28 cellular contexts compared by ENCODE assay signal in the genomic region with DNA sequence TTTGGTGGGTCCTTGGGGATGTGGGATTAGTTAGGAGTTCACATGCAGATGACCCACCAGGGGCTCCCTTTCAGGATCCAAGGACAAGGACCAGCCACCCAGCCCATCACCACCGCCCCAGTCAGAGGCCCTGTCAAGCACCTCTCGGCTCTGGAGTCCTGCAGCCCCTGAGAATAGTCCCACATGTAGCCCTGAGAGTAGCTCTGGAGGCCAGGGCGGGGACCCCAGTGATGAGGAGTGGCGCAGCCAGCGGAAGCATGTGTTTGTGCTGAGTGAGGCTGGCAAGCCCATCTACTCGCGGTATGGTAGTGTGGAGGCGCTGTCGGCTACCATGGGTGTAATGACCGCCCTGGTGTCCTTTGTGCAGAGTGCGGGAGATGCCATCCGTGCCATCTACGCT. TPM values are rescaled to one million over a fixed set of nuclear protein-coding genes. Genes with fewer than 3 reads are reported as not detected.
A peak's percentile ranks its signal among the peaks of the same experiment; 100 is the strongest.
DNase-seq lines count a peak whose midpoint lies in the region; ATAC-seq and TF ChIP-seq lines count a peak whose summit lies in the region.
"Had no signal": no experiment of that assay in that cellular context is flagged by ENCODE, and none has a peak within 500 bp of the region (broad histone marks: within the 10 kb centered on the region; RNA-seq: fewer than 3 reads in every experiment).

No MANE protein-coding gene starts in this region.

- H3K36me3 ChIP-seq in naive thymus-derived CD4-positive, alpha-beta T cell (ENCODE audit: control insufficient read depth in 2 of 3, insufficient read depth in 3 of 3, low read length in 3 of 3) = peaks cover 0 to 57% (median 7%) of the 10 kb centered on the region in 3 experiments

- H3K27me3 Mint-ChIP-seq in activated naive CD4-positive, alpha-beta T cell treated with anti-CD3 and anti-CD28 coated beads, Interleukin-2, amount 50 U/mL, for 24 hours = no peaks in the 10 kb centered on the region
- peaks cover 0 to 2% (median 0%) of the 10 kb centered on the region in 5 donors for H3K27me3 Mint-ChIP-seq in naive thymus-derived CD4-positive, alpha-beta T cell
- no peaks in the 10 kb centered on the region for H3K27me3 Mint-ChIP-seq in type B pancreatic cell
- H3K27me3 Mint-ChIP-seq: B cell, T-cell had no signal

- H3K4me1 Mint-ChIP-seq in activated naive CD4-positive, alpha-beta T cell treated with anti-CD3 and anti-CD28 coated beads, Interleukin-2, amount 50 U/mL, for 24 hours = peaks cover 49% of the 10 kb centered on the region
- peaks cover 39 to 59% (median 47%) of the 10 kb centered on the region in 7 donors for H3K4me1 Mint-ChIP-seq in naive thymus-derived CD4-positive, alpha-beta T cell
- H3K4me1 Mint-ChIP-seq in type B pancreatic cell (ENCODE audit: unreplicated experiment) = peaks cover 32% of the 10 kb centered on the region

- H3K4me1 ChIP-seq in naive thymus-derived CD4-positive, alpha-beta T cell (ENCODE audit: control insufficient read depth in 2 of 2, insufficient read depth in 2 of 2, low read length in 2 of 2) = peaks cover 13 to 23% of the 10 kb centered on the region in 2 donors

- intact Hi-C loops in naive thymus-derived CD4-positive, alpha-beta T cell (cut with micrococcal nuclease) = loop anchor here in 1 of 2 donors (5.0 kb wide), 1 partner anchor 1731 kb away; a partner anchor contains a TSS

- H3K27ac Mint-ChIP-seq in activated naive CD4-positive, alpha-beta T cell treated with anti-CD3 and anti-CD28 coated beads, Interleukin-2, amount 50 U/mL, for 24 hours = no peak overlapping the region
- H3K27ac Mint-ChIP-seq in activated naive CD4-positive, alpha-beta T cell treated with anti-CD3 and anti-CD28 coated beads, Interleukin-2, amount 50 U/mL, for 72 hours = peak overlapping the region in 1 of 2 donors; percentile 99
- peak overlapping the region in 6 of 9 donors; percentile 10 to 100 (median 100) for H3K27ac Mint-ChIP-seq in naive thymus-derived CD4-positive, alpha-beta T cell
- no peak overlapping the region for H3K27ac Mint-ChIP-seq in type B pancreatic cell
- H3K27ac Mint-ChIP-seq: activated CD8-positive, alpha-beta T cell treated with anti-CD3 and anti-CD28 coated beads, Interleukin-2, amount 10 ng/mL, durations not matched to agents 7 days and 5 days had no signal

- peak overlapping the region; percentile 93 for H3K4me3 Mint-ChIP-seq in activated naive CD4-positive, alpha-beta T cell treated with anti-CD3 and anti-CD28 coated beads, Interleukin-2, amount 50 U/mL, for 24 hours
- H3K4me3 Mint-ChIP-seq in naive thymus-derived CD4-positive, alpha-beta T cell = peak overlapping the region; percentile 90 to 99 (median 96)
- H3K4me3 Mint-ChIP-seq in type B pancreatic cell = peak overlapping the region; percentile 95

- no peaks in the 10 kb centered on the region for H3K9me3 ChIP-seq in naive thymus-derived CD4-positive, alpha-beta T cell (ENCODE audit: control insufficient read depth in 2 of 3, low read length in 3 of 3)
- H3K9me3 ChIP-seq: lower lobe of right lung, neutrophil, psoas muscle, SJSA1, tibial nerve had no signal

- H3K27ac ChIP-seq in naive thymus-derived CD4-positive, alpha-beta T cell (ENCODE audit: low read depth, low read length) = no peak overlapping the region
- H3K27ac ChIP-seq: epithelial cell of prostate, lower lobe of right lung, neutrophil, psoas muscle, SJSA1, tibial nerve had no signal

- POLR2A ChIA-PET in naive thymus-derived CD4-positive, alpha-beta T cell (lab: Charles Lee) = interaction anchor here (1.5 kb wide), 1 partner anchor 19 kb away, joined by 5 read pairs; no protein-coding TSS in a partner anchor

- peak overlapping the region; percentile 98 for H3K4me3 ChIP-seq in NB4 (ENCODE audit: low read depth, low read length)
- H3K4me3 ChIP-seq in naive thymus-derived CD4-positive, alpha-beta T cell (ENCODE audit: low read length) = no peak overlapping the region
- H3K4me3 ChIP-seq: lower lobe of right lung, SJSA1, tibial nerve had no signal

- no peak for DNase-seq in activated naive CD4-positive, alpha-beta T cell treated with anti-CD3 and anti-CD28 coated beads, Interleukin-2, amount 50 U/mL, for 72 hours (ENCODE audit: low spot score in 2 of 2)
- DNase-seq in NB4 (ENCODE audit: low read depth) (no peak), type B pancreatic cell (ENCODE audit: extremely low spot score, unreplicated experiment) (no peak), NCI-H526 (lab: John Stamatoyannopoulos, UW) (no peak), SIG-M5 (lab: John Stamatoyannopoulos, UW) (no peak)
- DNase-seq in naive thymus-derived CD4-positive, alpha-beta T cell = no peak
- DNase-seq: activated CD8-positive, alpha-beta T cell treated with anti-CD3 and anti-CD28 coated beads, Interleukin-2, amount 10 ng/mL, durations not matched to agents 7 days and 5 days; activated naive CD4-positive, alpha-beta T cell; effector CD8-positive, alpha-beta T cell; KG1; kidney glomerular epithelial cell; lower lobe of right lung; MM.1S; NCI-H1417 treated with DMSO at 0.1 percent for 48 hours; NCI-H2081; NCI-H2227 treated with DMSO at 0.1 percent for 48 hours; psoas muscle; stimulated activated CD8-positive, alpha-beta memory T cell treated with anti-CD3 and anti-CD28 coated beads, Interleukin-4, amount 100 ng/mL, for 48 hours; T-cell had no signal

- CTCF ChIA-PET in naive thymus-derived CD4-positive, alpha-beta T cell (lab: Charles Lee) = no interaction called here

- ATAC-seq in activated naive CD4-positive, alpha-beta T cell treated with anti-CD3 and anti-CD28 coated beads, Interleukin-2, amount 50 U/mL, for 72 hours = no peak
- ATAC-seq in naive thymus-derived CD4-positive, alpha-beta T cell = no peak
- ATAC-seq in HG02610 (IDR thresholded peaks at IDR 0.05; ENCODE audit: unreplicated experiment) = no peak
- ATAC-seq: activated CD8-positive, alpha-beta T cell treated with anti-CD3 and anti-CD28 coated beads, Interleukin-2, amount 10 ng/mL, durations not matched to agents 7 days and 5 days; lower lobe of right lung; psoas muscle; T-cell had no signal

- TF ChIP-seq CTCF in NB4 (IDR thresholded peaks at IDR 0.05; ENCODE audit: low read depth, low read length) (no peak), type B pancreatic cell (conservative IDR thresholded peaks at IDR 0.05) (no peak)

- H3K36me3 Mint-ChIP-seq in activated naive CD4-positive, alpha-beta T cell treated with anti-CD3 and anti-CD28 coated beads, Interleukin-2, amount 50 U/mL, for 24 hours = peaks cover 26% of the 10 kb centered on the region
- H3K36me3 Mint-ChIP-seq in activated naive CD4-positive, alpha-beta T cell treated with anti-CD3 and anti-CD28 coated beads, Interleukin-2, amount 50 U/mL, for 72 hours = peaks cover 44 to 65% of the 10 kb centered on the region in 2 donors
- H3K36me3 Mint-ChIP-seq in naive thymus-derived CD4-positive, alpha-beta T cell = peaks cover 16 to 46% (median 39%) of the 10 kb centered on the region in 5 donors
- H3K36me3 Mint-ChIP-seq in type B pancreatic cell = peaks cover 40% of the 10 kb centered on the region

- no peaks in the 10 kb centered on the region for H3K27me3 ChIP-seq in naive thymus-derived CD4-positive, alpha-beta T cell (ENCODE audit: control insufficient read depth in 2 of 2, insufficient read depth in 2 of 2, low read length in 2 of 2)
- H3K27me3 ChIP-seq: SJSA1, tibial nerve had no signal

- no peaks in the 10 kb centered on the region for H3K9me3 Mint-ChIP-seq in activated naive CD4-positive, alpha-beta T cell treated with anti-CD3 and anti-CD28 coated beads, Interleukin-2, amount 50 U/mL, for 24 hours
- peaks cover 8 to 13% of the 10 kb centered on the region in 2 donors for H3K9me3 Mint-ChIP-seq in activated naive CD4-positive, alpha-beta T cell treated with anti-CD3 and anti-CD28 coated beads, Interleukin-2, amount 50 U/mL, for 72 hours
- peaks cover 0 to 8% (median 0%) of the 10 kb centered on the region in 11 donors for H3K9me3 Mint-ChIP-seq in naive thymus-derived CD4-positive, alpha-beta T cell
- no peaks in the 10 kb centered on the region for H3K9me3 Mint-ChIP-seq in type B pancreatic cell
- H3K9me3 Mint-ChIP-seq: T-cell had no signal

- TF ChIP-seq POLR2A in NB4 (IDR thresholded peaks at IDR 0.05; ENCODE audit: extremely low read depth, insufficient read length) = no peak

RNA-seq across cellular contexts. Expression of a gene that starts 2.4 kb away (rescaled TPM):
- 10 to 100 TPM; 75.3 to 92.9 TPM for total RNA-seq in activated naive CD4-positive, alpha-beta T cell treated with anti-CD3 and anti-CD28 coated beads, Interleukin-2, amount 50 U/mL, for 72 hours
- total RNA-seq in naive thymus-derived CD4-positive, alpha-beta T cell = 10 to 100 TPM; 60.8 to 87.2 (median 67.3) TPM
- 10 to 100 TPM; 30.7 to 49.0 TPM for polyA plus RNA-seq in naive thymus-derived CD4-positive, alpha-beta T cell
- 41.6 and 48.7 TPM in 2 replicates for total RNA-seq in type B pancreatic cell (ENCODE audit: low replicate concordance)

RNA-seq across cellular contexts. Expression of a gene that starts 5.8 kb away (rescaled TPM):
- 1 to 10 TPM; 2.1 to 8.5 TPM for total RNA-seq in activated naive CD4-positive, alpha-beta T cell treated with anti-CD3 and anti-CD28 coated beads, Interleukin-2, amount 50 U/mL, for 72 hours
- 10 to 100 TPM in 2 of 5 experiments, 1 to 10 TPM in 3; 4.7 to 14.1 (median 4.9) TPM for total RNA-seq in naive thymus-derived CD4-positive, alpha-beta T cell
- 1 to 10 TPM; 1.3 to 1.9 TPM for polyA plus RNA-seq in naive thymus-derived CD4-positive, alpha-beta T cell
- 12.4 and 20.0 TPM in 2 replicates for total RNA-seq in type B pancreatic cell (ENCODE audit: low replicate concordance)
- total RNA-seq: bronchial epithelial cell, RPMI7951 had no signal

Comparison
In these comparisons a context has a peak if more than half of its experiments do, and no peak if none do; other contexts are left out.
1. H3K27ac Mint-ChIP-seq: peak in naive thymus-derived CD4-positive, alpha-beta T cell (6 of 9); none in activated naive CD4-positive, alpha-beta T cell treated with anti-CD3 and anti-CD28 coated beads, Interleukin-2, amount 50 U/mL, for 24 hours (single experiment) and type B pancreatic cell (single experiment).
2. Peak in every context shown above with its lines, with median percentiles within 50 percentile points of each other: H3K4me3 Mint-ChIP-seq.